Comparison of ENCODE assay signal across 11 cellular contexts in the genomic region with DNA sequence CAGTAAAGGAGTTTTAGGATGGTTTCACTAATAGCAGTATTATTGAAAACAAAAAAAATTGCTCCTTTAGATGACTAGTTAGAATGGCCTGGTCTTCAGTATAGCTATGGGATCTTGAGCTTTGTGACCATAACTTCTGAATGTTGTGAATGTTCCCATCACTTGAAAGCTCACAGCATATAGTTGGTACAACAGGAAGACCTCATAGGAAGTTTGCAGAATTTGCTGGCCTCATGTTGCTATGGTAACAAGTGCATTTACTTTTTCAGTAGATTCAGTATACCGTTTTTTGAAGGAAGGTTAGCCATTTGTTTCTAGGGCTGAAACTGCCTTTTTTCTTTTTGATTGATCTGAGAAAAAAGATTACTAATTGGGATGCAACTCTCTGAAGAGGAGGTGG. TPM values are rescaled to one million over a fixed set of nuclear protein-coding genes. Genes with fewer than 3 reads are reported as not detected.
DNase-seq lines count a peak whose midpoint lies in the region; ATAC-seq and TF ChIP-seq lines count a peak whose summit lies in the region.
"Had no signal": no experiment of that assay in that cellular context is flagged by ENCODE, and none has a peak within 500 bp of the region (broad histone marks: within the 10 kb centered on the region; RNA-seq: fewer than 3 reads in every experiment).

No MANE protein-coding gene starts in this region.

- intact Hi-C loops in naive thymus-derived CD4-positive, alpha-beta T cell (cut with micrococcal nuclease), result loop anchor here (1.0 kb wide), 2 partner anchors 8 to 9 kb away; a partner anchor contains a TSS

- H3K36me3 ChIP-seq in naive thymus-derived CD4-positive, alpha-beta T cell (ENCODE audit: control insufficient read depth in 2 of 3, insufficient read depth in 3 of 3, low read length in 3 of 3), result no peaks in the 10 kb centered on the region
- H3K36me3 ChIP-seq: colonic mucosa had no signal

- no peak for TF ChIP-seq CTCF in astrocyte of the spinal cord (IDR thresholded peaks at IDR 0.05; ENCODE audit: low read depth, low read length)

- H3K4me1 Mint-ChIP-seq in activated CD8-positive, alpha-beta memory T cell treated with anti-CD3 and anti-CD28 coated beads, Interleukin-2, amount 10 ng/mL, durations not matched to agents 7 days and 5 days, result peaks cover 38% of the 10 kb centered on the region
- H3K4me1 Mint-ChIP-seq in naive thymus-derived CD4-positive, alpha-beta T cell, result peaks cover 36 to 97% (median 81%) of the 10 kb centered on the region in 7 donors

- no peak overlapping the region for H3K4me3 Mint-ChIP-seq in activated CD8-positive, alpha-beta memory T cell treated with anti-CD3 and anti-CD28 coated beads, Interleukin-2, amount 10 ng/mL, durations not matched to agents 7 days and 5 days
- H3K4me3 Mint-ChIP-seq in naive thymus-derived CD4-positive, alpha-beta T cell, result peak overlapping the region in 7 of 10 donors; percentile 16 to 64 (median 47)

- H3K27me3 ChIP-seq in naive thymus-derived CD4-positive, alpha-beta T cell (ENCODE audit: control insufficient read depth in 2 of 2, insufficient read depth in 2 of 2, low read length in 2 of 2), result no peaks in the 10 kb centered on the region
- H3K27me3 ChIP-seq: colonic mucosa, MG63 had no signal

- no peak overlapping the region for H3K4me3 ChIP-seq in astrocyte of the spinal cord (ENCODE audit: low read depth, low read length)
- H3K4me3 ChIP-seq in naive thymus-derived CD4-positive, alpha-beta T cell (ENCODE audit: low read length), result no peak overlapping the region
- H3K4me3 ChIP-seq: colonic mucosa, MG63 had no signal

- H3K4me1 ChIP-seq in naive thymus-derived CD4-positive, alpha-beta T cell (ENCODE audit: control insufficient read depth in 2 of 2, insufficient read depth in 2 of 2, low read length in 2 of 2), result peaks cover 32 to 40% of the 10 kb centered on the region in 2 donors

- no peaks in the 10 kb centered on the region for H3K27me3 Mint-ChIP-seq in activated CD8-positive, alpha-beta memory T cell treated with anti-CD3 and anti-CD28 coated beads, Interleukin-2, amount 10 ng/mL, durations not matched to agents 7 days and 5 days
- no peaks in the 10 kb centered on the region for H3K27me3 Mint-ChIP-seq in naive thymus-derived CD4-positive, alpha-beta T cell

- in situ Hi-C loops in astrocyte of the spinal cord (cut with HindIII; ENCODE audit: low sequenced_read_pairs), result no loop called here

- H3K9me3 Mint-ChIP-seq in activated CD8-positive, alpha-beta memory T cell treated with anti-CD3 and anti-CD28 coated beads, Interleukin-2, amount 10 ng/mL, durations not matched to agents 7 days and 5 days (ENCODE audit: low read depth), result no peaks in the 10 kb centered on the region
- H3K9me3 Mint-ChIP-seq in naive thymus-derived CD4-positive, alpha-beta T cell, result no peaks in the 10 kb centered on the region

- H3K9me3 ChIP-seq in naive thymus-derived CD4-positive, alpha-beta T cell (ENCODE audit: control insufficient read depth in 2 of 3, low read length in 3 of 3), result no peaks in the 10 kb centered on the region
- H3K9me3 ChIP-seq: colonic mucosa, MG63 had no signal

- H3K27ac Mint-ChIP-seq in activated CD8-positive, alpha-beta memory T cell treated with anti-CD3 and anti-CD28 coated beads, Interleukin-2, amount 10 ng/mL, durations not matched to agents 7 days and 5 days, result no peak overlapping the region
- H3K27ac Mint-ChIP-seq in naive thymus-derived CD4-positive, alpha-beta T cell, result peak overlapping the region in 7 of 9 donors; percentile 20 to 68 (median 53)

- CTCF ChIA-PET in activated CD8-positive, alpha-beta memory T cell treated with anti-CD3 and anti-CD28 coated beads, Interleukin-2, amount 10 ng/mL, durations not matched to agents 7 days and 5 days (lab: Charles Lee), result interaction anchor here (1.5 kb wide), 1 partner anchor 46 kb away, joined by 5 read pairs; no protein-coding TSS in a partner anchor
- CTCF ChIA-PET in naive thymus-derived CD4-positive, alpha-beta T cell (lab: Charles Lee), result interaction anchor here (0.9 kb wide), 1 partner anchor 45 kb away, joined by 4 read pairs; no protein-coding TSS in a partner anchor

- no peak for DNase-seq in activated CD8-positive, alpha-beta memory T cell treated with anti-CD3 and anti-CD28 coated beads, Interleukin-2, amount 10 ng/mL, durations not matched to agents 7 days and 5 days
- no peak for DNase-seq in activated CD8-positive, alpha-beta memory T cell treated with anti-CD3 and anti-CD28 coated beads, Interleukin-2, amount 50 U/mL, for 4 hours
- DNase-seq in astrocyte of the spinal cord (ENCODE audit: low read depth, low spot score) (peak; percentile 63), COR-L47 (lab: John Stamatoyannopoulos, UW) (no peak)
- DNase-seq in naive thymus-derived CD4-positive, alpha-beta T cell, result peak in 7 of 9 donors; percentile 31 to 71 (median 60)
- DNase-seq: activated gamma-delta T cell, colonic mucosa, MG63 had no signal

- peaks cover 6% of the 10 kb centered on the region for H3K36me3 Mint-ChIP-seq in activated CD8-positive, alpha-beta memory T cell treated with anti-CD3 and anti-CD28 coated beads, Interleukin-2, amount 10 ng/mL, durations not matched to agents 7 days and 5 days
- peaks cover 0 to 7% (median 0%) of the 10 kb centered on the region in 5 donors for H3K36me3 Mint-ChIP-seq in naive thymus-derived CD4-positive, alpha-beta T cell

- POLR2A ChIA-PET in naive thymus-derived CD4-positive, alpha-beta T cell (lab: Charles Lee), result interaction anchor here (1.6 kb wide), 1 partner anchor 9 kb away, joined by 4 read pairs; a partner anchor contains a TSS

- H3K27ac ChIP-seq in naive thymus-derived CD4-positive, alpha-beta T cell (ENCODE audit: low read depth, low read length), result no peak overlapping the region
- H3K27ac ChIP-seq: colonic mucosa had no signal

- ATAC-seq in activated CD8-positive, alpha-beta memory T cell treated with anti-CD3 and anti-CD28 coated beads, Interleukin-2, amount 10 ng/mL, durations not matched to agents 7 days and 5 days, result peak; percentile 23
- peak; percentile 57 for ATAC-seq in HG03135 (IDR thresholded peaks at IDR 0.05; ENCODE audit: unreplicated experiment)
- ATAC-seq in naive thymus-derived CD4-positive, alpha-beta T cell, result peak; percentile 82
- no peak for ATAC-seq in GM21526 (IDR thresholded peaks at IDR 0.05; ENCODE audit: low FRiP score, unreplicated experiment)
- no peak for ATAC-seq in HG02870 (IDR thresholded peaks at IDR 0.05; ENCODE audit: unreplicated experiment)

RNA-seq across cellular contexts. Expression of a gene that starts 8.3 kb away (rescaled TPM):
- total RNA-seq in activated CD8-positive, alpha-beta memory T cell treated with anti-CD3 and anti-CD28 coated beads, Interleukin-2, amount 10 ng/mL, durations not matched to agents 7 days and 5 days, result 10 to 100 TPM; 48.1 to 48.2 TPM
- 100 to 1,000 TPM in 3 of 5 experiments, 10 to 100 TPM in 2; 56.8 to 141 (median 108) TPM for total RNA-seq in naive thymus-derived CD4-positive, alpha-beta T cell
- polyA plus RNA-seq in naive thymus-derived CD4-positive, alpha-beta T cell, result 10 to 100 TPM; 40.0 to 54.1 TPM

Comparison
In these comparisons a context has a peak if more than half of its experiments do, and no peak if none do; other contexts are left out.
1. ATAC-seq: peak in activated CD8-positive, alpha-beta memory T cell treated with anti-CD3 and anti-CD28 coated beads, Interleukin-2, amount 10 ng/mL, durations not matched to agents 7 days and 5 days (single experiment), HG03135 (single experiment) and naive thymus-derived CD4-positive, alpha-beta T cell (single experiment); none in GM21526 (single experiment) and HG02870 (single experiment).
2. DNase-seq: peak in astrocyte of the spinal cord (single experiment) and naive thymus-derived CD4-positive, alpha-beta T cell (7 of 9); none in activated CD8-positive, alpha-beta memory T cell treated with anti-CD3 and anti-CD28 coated beads, Interleukin-2, amount 10 ng/mL, durations not matched to agents 7 days and 5 days (single experiment), activated CD8-positive, alpha-beta memory T cell treated with anti-CD3 and anti-CD28 coated beads, Interleukin-2, amount 50 U/mL, for 4 hours (single experiment) and COR-L47 (single experiment).